In the genomic region with DNA sequence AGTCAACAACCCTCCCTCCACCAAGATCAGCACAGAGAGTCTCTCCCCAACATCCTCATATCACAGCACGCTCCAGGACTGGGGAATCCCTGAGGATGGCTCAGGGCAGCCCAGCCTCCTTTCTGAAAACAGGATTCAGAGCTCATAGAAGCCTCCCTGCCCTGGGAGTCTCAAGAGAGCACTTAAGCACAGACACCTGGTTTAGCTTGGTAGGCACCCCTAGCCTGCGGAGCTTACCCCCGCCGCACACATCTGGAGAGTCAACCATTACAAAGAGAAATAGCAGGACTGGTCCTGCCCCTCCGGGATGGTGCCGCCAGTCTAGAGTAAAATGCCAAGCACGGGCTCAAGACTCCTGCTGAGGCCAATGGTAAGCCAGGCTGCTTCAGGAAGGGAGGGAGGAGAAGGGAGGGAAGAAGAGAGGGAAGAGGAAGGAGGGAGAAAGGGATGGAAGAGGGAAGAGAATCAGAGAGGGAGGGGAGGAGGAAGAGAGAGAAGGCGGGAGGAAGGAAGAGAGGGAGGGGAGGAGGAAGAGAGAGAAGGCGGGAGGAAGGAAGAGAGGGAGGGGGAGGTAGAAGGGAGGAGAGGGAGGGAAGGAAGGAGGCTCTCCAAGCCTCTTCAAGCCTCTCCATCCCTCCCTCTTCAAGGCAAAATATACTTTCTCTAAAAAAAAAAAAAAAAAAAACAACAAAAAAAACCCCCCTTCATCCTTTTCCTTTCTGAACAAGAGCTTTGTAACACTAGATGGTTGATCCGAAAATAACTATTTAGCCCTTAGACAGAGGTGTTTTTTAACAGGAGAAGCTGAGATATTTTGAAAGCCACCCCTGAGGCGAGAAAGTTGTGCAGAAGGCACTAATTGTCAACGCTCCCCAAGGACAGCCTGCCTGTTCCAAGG, we compare ENCODE assay signal across 1 cellular context.
TF ChIP-seq lines count a peak whose summit lies in the region.

No MANE protein-coding gene starts in this region.

TF ChIP-seq in GM23338, 12 proteins besides CTCF, POLR2A, EP300 and RAD21 (continued from another document):
- TF ChIP-seq ZNF462 (CRISPR knock-in tag; IDR thresholded peaks at IDR 0.05): no peak
- no peak for TF ChIP-seq STAT1 (IDR thresholded peaks at IDR 0.05; ENCODE audit: unreplicated experiment)
- TF ChIP-seq EZH2phosphoT487 (IDR thresholded peaks at IDR 0.05; ENCODE audit: unreplicated experiment): no peak
- no peak for TF ChIP-seq EZH2 (IDR thresholded peaks at IDR 0.05; ENCODE audit: low read depth, unreplicated experiment)
- TF ChIP-seq ZNF114 (CRISPR knock-in tag; IDR thresholded peaks at IDR 0.05): no peak
- no peak for TF ChIP-seq CREB1 (CRISPR knock-in tag; IDR thresholded peaks at IDR 0.05; ENCODE audit: low read depth)
TF ChIP-seq in GM23338: peak in this region for 0.
